Comparison of ENCODE assay signal across 23 cellular contexts in the genomic region with DNA sequence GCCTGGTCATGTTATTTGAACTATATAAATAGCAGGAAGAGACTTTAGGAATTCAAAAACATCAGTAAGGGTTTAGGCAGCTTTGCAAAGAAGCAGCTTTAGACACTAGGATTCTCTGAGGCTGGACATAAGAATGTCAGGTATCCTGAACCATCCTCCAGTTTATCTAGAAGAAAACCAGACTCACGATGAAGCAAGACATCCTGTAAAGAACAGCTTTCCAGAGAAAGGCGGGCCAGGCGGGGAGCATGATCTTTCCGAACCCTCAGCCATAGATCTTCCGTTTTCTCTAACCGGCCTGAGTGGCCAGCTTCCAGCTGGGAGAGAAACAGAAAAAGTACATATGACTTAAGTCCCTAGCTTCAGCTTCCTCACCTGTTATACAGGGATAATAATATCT.
"Had no signal": no experiment of that assay in that cellular context is flagged by ENCODE, and none has a peak within 500 bp of the region (broad histone marks: within the 10 kb centered on the region; RNA-seq: fewer than 3 reads in every experiment).

No MANE protein-coding gene starts in this region.

- H3K4me3 ChIP-seq: MG63, SJSA1, SK-N-MC had no signal

- DNase-seq: IMR-90, Karpas-422, KG1, MG63, NCI-H1092, NCI-H1105 treated with DMSO at 0.1 percent for 48 hours, NCI-H1436, NCI-H187, NCI-H2029, NCI-H2081 treated with DMSO at 0.1 percent for 48 hours, NCI-H2171, NCI-H226, NCI-H446, NCI-H510A, NCI-H524 treated with DMSO at 0.1 percent for 48 hours, NCI-H69, NCI-H774, Right ventricle myocardium superior, RPMI8226, SIG-M5 had no signal

- H3K27ac ChIP-seq: SJSA1, SK-N-MC had no signal

- H3K27me3 ChIP-seq: MG63, SJSA1 had no signal

- ATAC-seq: HepG2 had no signal
